ENCODE assay signal across 10 cellular contexts in genomic region chr2:28661589-28662001, GRCh38.
DNase-seq lines count a peak whose midpoint lies in the region; ATAC-seq lines count a peak whose summit lies in the region.
"Had no signal": no experiment of that assay in that cellular context is flagged by ENCODE, and none has a peak within 500 bp of the region (broad histone marks: within the 10 kb centered on the region; RNA-seq: fewer than 3 reads in every experiment).

No MANE protein-coding gene starts in this region.

- H3K9me3 Mint-ChIP-seq in stimulated activated naive CD8-positive, alpha-beta T cell treated with anti-CD3 and anti-CD28 coated beads, Interleukin-15, amount 100 ng/mL, for 72 hours, result peaks cover 0 to 5% of the 10 kb centered on the region in 2 donors

- H3K4me3 Mint-ChIP-seq in stimulated activated naive CD8-positive, alpha-beta T cell treated with anti-CD3 and anti-CD28 coated beads, Interleukin-15, amount 100 ng/mL, for 72 hours, result no peak overlapping the region
- H3K4me3 Mint-ChIP-seq: activated T-helper 1 cell treated with anti-CD3 and anti-CD28 coated beads, Interleukin-12 subunit alpha, Interleukin-12 subunit beta, Interleukin-2, Interleukin-4 antibody, amounts not matched to agents 30 ng/mL and 10 ng/mL and 1 ng/mL, durations not matched to agents 14 hours and 24 hours and 36 hours had no signal

- DNase-seq in DMS53 (lab: John Stamatoyannopoulos, UW) (peak; percentile 82), SW480 (ENCODE audit: low spot score) (peak; percentile 52), Right ventricle myocardium inferior (ENCODE audit: missing footprints) (no peak), renal cortical epithelial cell (ENCODE audit: low read depth) (peak; percentile 91), activated T-cell treated with anti-CD3 and anti-CD28 coated beads for 4 hours (no peak)
- DNase-seq in stimulated activated naive CD8-positive, alpha-beta T cell treated with anti-CD3 and anti-CD28 coated beads, Interleukin-15, amount 100 ng/mL, for 72 hours, result no peak
- DNase-seq: NCI-H524 treated with DMSO at 0.1 percent for 48 hours had no signal

- ATAC-seq in Right ventricle myocardium inferior, result peak; percentile 68
- ATAC-seq in stimulated activated naive CD8-positive, alpha-beta T cell treated with anti-CD3 and anti-CD28 coated beads, Interleukin-15, amount 100 ng/mL, for 72 hours, result no peak
- no peak for ATAC-seq in HG03175 (IDR thresholded peaks at IDR 0.05; ENCODE audit: unreplicated experiment)
- ATAC-seq in HG02884 (IDR thresholded peaks at IDR 0.05; ENCODE audit: unreplicated experiment), result no peak

- H3K27me3 Mint-ChIP-seq in stimulated activated naive CD8-positive, alpha-beta T cell treated with anti-CD3 and anti-CD28 coated beads, Interleukin-15, amount 100 ng/mL, for 72 hours, result no peaks in the 10 kb centered on the region

- no peak overlapping the region for H3K27ac Mint-ChIP-seq in stimulated activated naive CD8-positive, alpha-beta T cell treated with anti-CD3 and anti-CD28 coated beads, Interleukin-15, amount 100 ng/mL, for 72 hours
- H3K27ac Mint-ChIP-seq: activated T-helper 1 cell treated with anti-CD3 and anti-CD28 coated beads, Interleukin-12 subunit alpha, Interleukin-12 subunit beta, Interleukin-2, Interleukin-4 antibody, amounts not matched to agents 30 ng/mL and 10 ng/mL and 1 ng/mL, durations not matched to agents 14 hours and 24 hours and 36 hours had no signal

- intact Hi-C loops in Right ventricle myocardium inferior (cut with DNase I), result loop anchor here (2.0 kb wide), 1 partner anchor 89 kb away; the partner anchor contains the start of gene PPP1CB

- H3K4me1 Mint-ChIP-seq in stimulated activated naive CD8-positive, alpha-beta T cell treated with anti-CD3 and anti-CD28 coated beads, Interleukin-15, amount 100 ng/mL, for 72 hours, result peaks cover 10% of the 10 kb centered on the region

Comparison
In these comparisons a context has a peak if more than half of its experiments do, and no peak if none do; other contexts are left out.
1. DNase-seq: peak in DMS53 (single experiment), SW480 (single experiment) and renal cortical epithelial cell (single experiment); none in Right ventricle myocardium inferior (single experiment), stimulated activated naive CD8-positive, alpha-beta T cell treated with anti-CD3 and anti-CD28 coated beads, Interleukin-15, amount 100 ng/mL, for 72 hours (0 of 2) and activated T-cell treated with anti-CD3 and anti-CD28 coated beads for 4 hours (single experiment).